Comparison of ENCODE assay signal across 12 cellular contexts in the genomic region with DNA sequence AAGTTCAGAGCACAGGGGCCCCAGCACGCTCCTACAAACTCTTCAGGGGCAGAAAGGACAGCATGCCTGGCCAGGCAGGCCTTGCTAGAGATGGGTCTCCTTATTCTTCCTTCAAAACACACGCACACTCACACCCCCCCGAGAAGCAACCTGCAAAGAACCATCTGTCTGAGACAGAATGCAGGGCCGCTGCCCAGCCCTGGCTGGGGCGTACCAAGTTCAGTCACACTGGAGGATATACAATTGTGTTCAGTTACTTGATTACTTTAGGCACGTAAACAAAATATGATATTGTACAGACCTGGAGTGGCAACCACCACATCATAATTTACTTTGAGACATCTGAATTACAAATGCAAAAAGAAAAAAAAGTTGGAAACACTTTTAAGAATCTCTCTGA. TPM values are rescaled to one million over a fixed set of nuclear protein-coding genes. Genes with fewer than 3 reads are reported as not detected.
DNase-seq lines count a peak whose midpoint lies in the region; ATAC-seq, FAIRE-seq and TF ChIP-seq lines count a peak whose summit lies in the region.
"Had no signal": no experiment of that assay in that cellular context is flagged by ENCODE, and none has a peak within 500 bp of the region (broad histone marks: within the 10 kb centered on the region; RNA-seq: fewer than 3 reads in every experiment).

No MANE protein-coding gene starts in this region.

- no peaks in the 10 kb centered on the region for H3K36me3 Mint-ChIP-seq in osteocyte (ENCODE audit: unreplicated experiment)

- no peaks in the 10 kb centered on the region for H3K36me3 ChIP-seq in BLaER1
- H3K36me3 ChIP-seq in Karpas-422 (ENCODE audit: insufficient read depth, low read length), result 0 out of 2 replicates have a peak, but pooled peaks cover 6% of the 10 kb centered on the region
- H3K36me3 ChIP-seq: lower lobe of right lung had no signal

- peaks cover 92% of the 10 kb centered on the region for H3K4me1 ChIP-seq in BLaER1
- peaks cover 92% of the 10 kb centered on the region for H3K4me1 ChIP-seq in Karpas-422 (ENCODE audit: low read length)

- H3K4me2 ChIP-seq in BLaER1, result peak overlapping the region; percentile 92
- H3K4me2 ChIP-seq in Karpas-422 (ENCODE audit: low read depth, low read length, poor library complexity, severe bottlenecking), result peak overlapping the region; percentile 75
- H3K4me2 ChIP-seq: SK-N-SH had no signal

- H3K4me3 ChIP-seq in BLaER1 (no peak overlapping the region), Karpas-422 (ENCODE audit: low read length) (peak overlapping the region; percentile 14; the same call in 1 of the 2 replicates)
- H3K4me3 ChIP-seq: lower lobe of right lung had no signal

- no peak overlapping the region for H3K4me3 Mint-ChIP-seq in osteocyte (ENCODE audit: unreplicated experiment)

- peaks cover 92% of the 10 kb centered on the region for H4K20me1 ChIP-seq in BLaER1
- H4K20me1 ChIP-seq in Karpas-422 (ENCODE audit: insufficient read depth, low read depth, low read length), result peaks cover 24% of the 10 kb centered on the region; the same call in 1 of the 2 replicates

- H2AFZ ChIP-seq in Karpas-422 (ENCODE audit: low read length), result no peak overlapping the region

- H3K9ac ChIP-seq in BLaER1 (peak overlapping the region; percentile 54; the same call in 1 of the 2 replicates), Karpas-422 (ENCODE audit: low read length) (peak overlapping the region; percentile 96)
- H3K9ac ChIP-seq: SK-N-SH had no signal

- H3K79me2 ChIP-seq in Karpas-422 (ENCODE audit: low read length), result peaks cover 98% of the 10 kb centered on the region

- no peaks in the 10 kb centered on the region for H3K27me3 ChIP-seq in BLaER1
- H3K27me3 ChIP-seq in Karpas-422 (ENCODE audit: low read length), result no peaks in the 10 kb centered on the region

- no peaks in the 10 kb centered on the region for H3K9me2 ChIP-seq in Karpas-422 (replicated peaks; ENCODE audit: insufficient read depth, low read length)
- H3K9me2 ChIP-seq: SK-N-SH had no signal

- H3K27ac Mint-ChIP-seq in osteocyte (ENCODE audit: unreplicated experiment), result no peak overlapping the region

- DNase-seq in Karpas-422 (no peak), osteocyte (ENCODE audit: extremely low spot score, unreplicated experiment) (peak; percentile 56), HTR-8/SVneo (ENCODE audit: insufficient read length, low spot score) (no peak), NCI-H524 treated with DMSO at 0.1 percent for 48 hours (lab: John Stamatoyannopoulos, UW) (no peak)
- DNase-seq in stimulated activated naive CD4-positive, alpha-beta T cell (lab: John Stamatoyannopoulos, UW), result no peak
- DNase-seq: activated naive CD4-positive, alpha-beta T cell; lower lobe of right lung; NCI-H1105 treated with DMSO at 0.1 percent for 48 hours; SK-N-SH had no signal

- ATAC-seq in HG02759 (IDR thresholded peaks at IDR 0.05; ENCODE audit: unreplicated experiment), result no peak
- ATAC-seq: lower lobe of right lung had no signal

- FAIRE-seq in HTR-8/SVneo (lab: Jason Lieb, UNC), result no peak

- peaks cover 42% of the 10 kb centered on the region for H3K4me1 Mint-ChIP-seq in osteocyte (ENCODE audit: unreplicated experiment)

- H3K27me3 Mint-ChIP-seq in osteocyte (ENCODE audit: unreplicated experiment), result no peaks in the 10 kb centered on the region

- H3K9me3 ChIP-seq in BLaER1, result no peaks in the 10 kb centered on the region
- no peaks in the 10 kb centered on the region for H3K9me3 ChIP-seq in Karpas-422 (ENCODE audit: low read length)
- H3K9me3 ChIP-seq: lower lobe of right lung, SK-N-SH had no signal

- H3K9me3 Mint-ChIP-seq in osteocyte (ENCODE audit: unreplicated experiment), result no peaks in the 10 kb centered on the region

- no peak overlapping the region; the same call in 1 of the 2 replicates for H3K27ac ChIP-seq in BLaER1
- H3K27ac ChIP-seq in Karpas-422 (ENCODE audit: low read length), result peak overlapping the region; percentile 95
- peak overlapping the region; percentile 13 for H3K27ac ChIP-seq in cingulate gyrus (ENCODE audit: low read depth, low read length)

- no peak for TF ChIP-seq CTCF in osteocyte (IDR thresholded peaks at IDR 0.05)

RNA-seq across cellular contexts. Expression of a gene that starts 5.7 kb away (rescaled TPM):
- 72.5 and 148 TPM in 2 replicates for total RNA-seq in Karpas-422 (2014; rRNA removed; shearing (Covaris generic); ENCODE audit: low replicate concordance)
- 14.7 and 17.0 TPM in 2 replicates for total RNA-seq in osteocyte

RNA-seq across cellular contexts. Expression of a gene that starts 53.2 kb away (rescaled TPM):
- total RNA-seq in Karpas-422 (2014; rRNA removed; shearing (Covaris generic); ENCODE audit: low replicate concordance), result 24.9 and 38.3 TPM in 2 replicates
- 21.9 and 22.0 TPM in 2 replicates for total RNA-seq in osteocyte
